ENCODE assay signal across 19 cellular contexts in genomic region chr12:71810905-71811304, GRCh38. TPM values are rescaled to one million over a fixed set of nuclear protein-coding genes. Genes with fewer than 3 reads are reported as not detected.
DNase-seq lines count a peak whose midpoint lies in the region; ATAC-seq, FAIRE-seq and TF ChIP-seq lines count a peak whose summit lies in the region.
"Had no signal": no experiment of that assay in that cellular context is flagged by ENCODE, and none has a peak within 500 bp of the region (broad histone marks: within the 10 kb centered on the region; RNA-seq: fewer than 3 reads in every experiment).

No MANE protein-coding gene starts in this region.

- H3K4me3 ChIP-seq in bronchial epithelial cell (ENCODE audit: low read depth, low read length): no peak overlapping the region

- peak overlapping the region; percentile 29 for H3K27ac Mint-ChIP-seq in Calu3 (ENCODE audit: unreplicated experiment)

- H3K36me3 Mint-ChIP-seq in Calu3 (ENCODE audit: insufficient read depth, unreplicated experiment): no peaks in the 10 kb centered on the region

- H3K27ac ChIP-seq in foreskin keratinocyte: no peak overlapping the region

- no peaks in the 10 kb centered on the region for H3K9me3 Mint-ChIP-seq in Calu3 (ENCODE audit: low read depth, unreplicated experiment)

- intact Hi-C loops in Calu3 (cut with micrococcal nuclease; ENCODE audit: unreplicated experiment): loop anchor here (2.0 kb wide), 1 partner anchor 28 kb away; the partner anchor contains the start of gene TBC1D15

- no peaks in the 10 kb centered on the region for H3K4me1 ChIP-seq in foreskin keratinocyte

- TF ChIP-seq CTCF in Calu3 (IDR thresholded peaks at IDR 0.05; ENCODE audit: unreplicated experiment) (no peak), bronchial epithelial cell (IDR thresholded peaks at IDR 0.05; ENCODE audit: insufficient read depth, low read length, severe bottlenecking) (no peak), foreskin keratinocyte (conservative IDR thresholded peaks at IDR 0.05) (no peak)

- H3K27me3 ChIP-seq in bronchial epithelial cell (ENCODE audit: control insufficient read depth, insufficient read depth, low read length) (no peaks in the 10 kb centered on the region), foreskin keratinocyte (peaks cover 55% of the 10 kb centered on the region)

- no peak for DNase-seq in Calu3
- DNase-seq in LHCN-M2 (ENCODE audit: low read depth): peak; percentile 4
- peak; percentile 76 for DNase-seq in bronchial epithelial cell (ENCODE audit: low read depth)
- DNase-seq in foreskin keratinocyte: peak; percentile 13 to 36
- no peak for DNase-seq in kidney tubule cell (ENCODE audit: low spot score)
- DNase-seq in HT-29 (ENCODE audit: low spot score): no peak
- no peak for DNase-seq in HK-2 (ENCODE audit: unreplicated experiment)
- DNase-seq in HuH-7 (ENCODE audit: low spot score): no peak
- DNase-seq: CD4-positive, alpha-beta memory T cell; DMS79; KBM-7; NCI-H1417 treated with DMSO at 0.1 percent for 48 hours; NCI-H187 treated with DMSO at 0.1 percent for 48 hours; NCI-H2227 treated with DMSO at 0.1 percent for 48 hours; NCI-H524; NCI-H82 had no signal

- H3K4me3 Mint-ChIP-seq in Calu3 (ENCODE audit: low read depth, unreplicated experiment): no peak overlapping the region
- H3K4me3 Mint-ChIP-seq: CD4-positive, alpha-beta memory T cell had no signal

- ATAC-seq in foreskin keratinocyte: peak; percentile 93
- ATAC-seq: HCT116 had no signal

- FAIRE-seq in bronchial epithelial cell (lab: Jason Lieb, UNC): no peak
- FAIRE-seq: A204.1, GM12892 had no signal

- no TSS peak for BruUV-seq in Calu3 (replicated peaks; lab: Mats Ljungman, UMichigan)

- H3K27me3 Mint-ChIP-seq in Calu3 (ENCODE audit: unreplicated experiment): no peaks in the 10 kb centered on the region

- H3K36me3 ChIP-seq in bronchial epithelial cell (ENCODE audit: control insufficient read depth, insufficient read depth, low read length): no peaks in the 10 kb centered on the region

- peaks cover 35% of the 10 kb centered on the region for H3K4me1 Mint-ChIP-seq in Calu3 (ENCODE audit: low read depth, unreplicated experiment)
- H3K4me1 Mint-ChIP-seq: CD4-positive, alpha-beta memory T cell had no signal

- CTCF ChIA-PET in Calu3 (lab: Charles Lee): interaction anchor here (0.7 to 0.9 kb wide), 6 partner anchors 9 to 35 kb away, joined by 3 to 4 read pairs (median 3); no protein-coding TSS in a partner anchor

RNA-seq across cellular contexts. Expression of gene TBC1D15, which starts 28.7 kb away (rescaled TPM):
- total RNA-seq in Calu3 (2022) (105 and 113 TPM in 2 replicates), LHCN-M2 (2014; rRNA removed) (10.8 and 15.2 TPM in 2 replicates), bronchial epithelial cell (11.5 and 15.8 TPM in 2 replicates), foreskin keratinocyte (15.7 and 17.1 TPM in 2 replicates)
- 8.6 TPM for polyA plus RNA-seq in LHCN-M2 (2012)
- 6.5 and 8.0 TPM in 2 replicates for polyA plus RNA-seq in foreskin keratinocyte
- 6.6 and 6.7 TPM in 2 replicates for total RNA-seq in HT-29 (2014; rRNA removed; shearing (Covaris generic))

RNA-seq across cellular contexts. Expression of gene RAB21, which starts 56.2 kb away (rescaled TPM):
- total RNA-seq in Calu3 (2022): 115 and 139 TPM in 2 replicates
- 29.9 and 37.0 TPM in 2 replicates for total RNA-seq in LHCN-M2 (2014; rRNA removed)
- polyA plus RNA-seq in LHCN-M2 (2012): 32.2 TPM
- 27.9 and 48.5 TPM in 2 replicates for total RNA-seq in bronchial epithelial cell
- total RNA-seq in foreskin keratinocyte: 44.1 and 49.7 TPM in 2 replicates
- 12.9 and 18.1 TPM in 2 replicates for polyA plus RNA-seq in foreskin keratinocyte
- 4.9 and 14.3 TPM in 2 replicates for total RNA-seq in HT-29 (2014; rRNA removed; shearing (Covaris generic))

Comparison
In these comparisons a context has a peak if more than half of its experiments do, and no peak if none do; other contexts are left out.
1. DNase-seq: peak in LHCN-M2 (single experiment), bronchial epithelial cell (single experiment) and foreskin keratinocyte (2 of 2); none in Calu3 (single experiment), kidney tubule cell (single experiment), HT-29 (single experiment), HK-2 (single experiment) and HuH-7 (single experiment).